In the genomic region with DNA sequence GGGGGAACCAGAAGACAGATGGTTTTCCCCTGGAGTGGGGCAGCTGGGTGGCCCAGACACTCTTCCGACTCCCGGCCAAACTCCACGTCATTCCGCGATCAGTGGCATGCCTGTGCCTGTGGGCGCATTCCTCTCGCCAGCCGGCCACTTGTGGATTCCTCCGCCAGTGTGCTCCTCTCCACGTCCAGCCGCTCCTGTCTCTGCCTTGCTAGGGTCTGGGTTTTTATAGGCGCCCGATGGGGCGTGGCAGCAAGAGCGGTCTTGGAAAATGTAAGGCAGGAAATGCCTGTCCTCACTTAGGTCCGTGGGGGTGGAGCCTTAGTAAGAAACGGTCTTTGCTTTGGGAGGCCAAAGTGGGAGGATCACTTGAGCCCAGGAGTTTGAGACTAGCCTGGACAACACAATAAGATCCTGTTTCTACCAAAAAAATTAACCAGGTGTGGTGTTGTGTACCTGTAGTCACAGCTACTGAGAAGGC, we compare ENCODE assay signal across 1 cellular context.
TF ChIP-seq lines count a peak whose summit lies in the region.

No MANE protein-coding gene starts in this region.

TF ChIP-seq in K562, 482 proteins besides CTCF, POLR2A, EP300 and RAD21 (continued from another document):
- TF ChIP-seq ZBTB5 (IDR thresholded peaks at IDR 0.05) (peak; percentile 93), CHD4 (IDR thresholded peaks at IDR 0.05; ENCODE audit: insufficient read depth, insufficient replicate concordance, low read depth, low read length, poor library complexity, severe bottlenecking) (peak; percentile 10), ZNF785 (CRISPR knock-in tag; IDR thresholded peaks at IDR 0.05) (peak; percentile 62; the same call in 1 of the 2 replicates), LEF1 (IDR thresholded peaks at IDR 0.05) (no peak), TRIM24 (IDR thresholded peaks at IDR 0.05) (0 out of 4 replicates have a peak, but pooled peaks of 1 of the 2 experiments have one; percentile 7), RNF2 (IDR thresholded peaks at IDR 0.05) (no peak), SMARCA5 (IDR thresholded peaks at IDR 0.05) (0 out of 2 replicates have a peak, but pooled peaks have one; percentile 23), ETS1 (conservative IDR thresholded peaks at IDR 0.05; ENCODE audit: control insufficient read depth, low read depth, low read length) (peak; percentile 16; the same call in 1 of the 2 replicates), RBM39 (optimal IDR thresholded peaks at IDR 0.05; ENCODE audit: low read depth, low read length) (peak; percentile 64), ZNF184 (CRISPR knock-in tag; IDR thresholded peaks at IDR 0.05) (0 out of 2 replicates have a peak, but pooled peaks have one; percentile 1), ZEB2 (IDR thresholded peaks at IDR 0.05) (no peak), ETV1 (tag; conservative IDR thresholded peaks at IDR 0.05; ENCODE audit: low read depth) (0 out of 2 replicates have a peak, but pooled peaks have one; percentile 16)
- TF ChIP-seq, protein P1, sequence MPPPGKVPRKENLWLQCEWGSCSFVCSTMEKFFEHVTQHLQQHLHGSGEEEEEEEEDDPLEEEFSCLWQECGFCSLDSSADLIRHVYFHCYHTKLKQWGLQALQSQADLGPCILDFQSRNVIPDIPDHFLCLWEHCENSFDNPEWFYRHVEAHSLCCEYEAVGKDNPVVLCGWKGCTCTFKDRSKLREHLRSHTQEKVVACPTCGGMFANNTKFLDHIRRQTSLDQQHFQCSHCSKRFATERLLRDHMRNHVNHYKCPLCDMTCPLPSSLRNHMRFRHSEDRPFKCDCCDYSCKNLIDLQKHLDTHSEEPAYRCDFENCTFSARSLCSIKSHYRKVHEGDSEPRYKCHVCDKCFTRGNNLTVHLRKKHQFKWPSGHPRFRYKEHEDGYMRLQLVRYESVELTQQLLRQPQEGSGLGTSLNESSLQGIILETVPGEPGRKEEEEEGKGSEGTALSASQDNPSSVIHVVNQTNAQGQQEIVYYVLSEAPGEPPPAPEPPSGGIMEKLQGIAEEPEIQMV (tag; conservative IDR thresholded peaks at IDR 0.05; ENCODE audit: low read depth), result peak; percentile 99
